In the genomic region with DNA sequence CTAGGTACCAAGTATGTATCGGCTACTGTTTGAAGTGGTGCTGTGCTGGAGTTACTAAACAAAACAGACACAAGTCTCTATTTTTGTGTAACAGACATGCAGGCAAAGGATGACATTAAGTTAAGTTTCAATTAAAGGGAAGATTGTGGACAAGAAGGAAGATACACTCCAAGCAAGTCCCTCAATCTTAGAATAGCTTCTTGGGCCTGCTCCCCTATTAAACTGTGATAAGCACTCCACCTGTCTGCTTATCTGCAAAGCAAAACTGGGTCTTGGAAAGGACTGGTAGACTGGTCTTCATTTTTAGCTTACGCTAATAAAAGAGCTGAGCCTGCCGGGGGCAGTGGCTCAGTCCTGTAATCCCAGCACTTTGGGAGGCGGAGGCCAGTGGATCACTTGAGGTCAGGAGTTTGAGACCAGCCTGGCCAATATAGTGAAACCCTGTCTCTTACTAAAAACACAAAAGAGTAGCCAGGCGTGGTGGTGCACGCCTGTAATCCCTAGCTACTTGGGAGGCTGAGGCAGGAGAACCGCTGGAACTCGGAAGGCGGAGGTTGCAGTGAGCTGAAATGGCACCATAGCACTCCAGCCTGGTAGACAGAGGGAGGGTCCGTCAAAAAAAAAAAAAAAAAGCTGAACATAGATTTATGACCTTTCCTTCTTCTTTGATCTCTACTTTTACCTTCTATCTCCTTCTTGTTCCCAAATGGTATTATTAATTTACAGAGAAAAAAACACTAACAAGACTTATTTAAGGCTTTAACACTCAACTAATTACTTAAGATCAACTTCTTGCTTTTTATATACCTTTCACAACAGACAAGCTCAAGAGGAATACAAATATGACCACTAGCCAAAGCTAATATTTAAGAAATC, we compare ENCODE assay signal across 7 cellular contexts. TPM values are rescaled to one million over a fixed set of nuclear protein-coding genes. Genes with fewer than 3 reads are reported as not detected.
DNase-seq lines count a peak whose midpoint lies in the region; ATAC-seq and TF ChIP-seq lines count a peak whose summit lies in the region.

No MANE protein-coding gene starts in this region.

- no peaks in the 10 kb centered on the region for H3K27me3 ChIP-seq in SU-DHL-6 (ENCODE audit: low read length)

- peaks cover 48% of the 10 kb centered on the region for H4K20me1 ChIP-seq in SU-DHL-6 (ENCODE audit: low read depth, low read length)

- DNase-seq in epithelial cell of esophagus (ENCODE audit: low read depth) = no peak
- DNase-seq in retinal pigment epithelial cell (ENCODE audit: low read depth) = no peak
- DNase-seq in posterior vena cava (ENCODE audit: low spot score) = no peak

- H3F3A ChIP-seq in SU-DHL-6 (ENCODE audit: insufficient read depth) = peaks cover 19% of the 10 kb centered on the region; the same call in 1 of the 2 replicates

- H3K79me2 ChIP-seq in SU-DHL-6 (ENCODE audit: insufficient read depth, low read length) = peaks cover 82% of the 10 kb centered on the region

- intact Hi-C loops in posterior vena cava (cut with DNase I) = no loop called here

- TF ChIP-seq POLR2A in GM18505 (IDR thresholded peaks at IDR 0.05; ENCODE audit: borderline replicate concordance, extremely low read depth, insufficient read depth, insufficient read length) = peak; percentile 25

- peaks cover 54% of the 10 kb centered on the region for H3K36me3 ChIP-seq in SU-DHL-6 (ENCODE audit: low read length)

- H3K4me3 ChIP-seq in SU-DHL-6 (ENCODE audit: insufficient read depth, low read length, poor library complexity, severe bottlenecking) (no peak overlapping the region), epithelial cell of esophagus (ENCODE audit: low read length) (peak overlapping the region; percentile 83), retinal pigment epithelial cell (ENCODE audit: low read length) (peak overlapping the region; percentile 96)

- no peak for TF ChIP-seq CTCF in SU-DHL-6 (IDR thresholded peaks at IDR 0.05; ENCODE audit: insufficient read depth, low read length, poor library complexity, severe bottlenecking)
- no peak for TF ChIP-seq CTCF in epithelial cell of esophagus (IDR thresholded peaks at IDR 0.05; ENCODE audit: insufficient read depth, low read depth, low read length, missing control alignments)
- TF ChIP-seq CTCF in retinal pigment epithelial cell (conservative IDR thresholded peaks at IDR 0.05; ENCODE audit: low read depth, low read length) = no peak

- H3K4me2 ChIP-seq in SU-DHL-6 (ENCODE audit: low read depth, low read length, poor library complexity, severe bottlenecking) = peak overlapping the region; percentile 97

- no peak overlapping the region for H2AFZ ChIP-seq in SU-DHL-6 (ENCODE audit: low read depth, low read length, severe bottlenecking)

- no peak overlapping the region for H3K9ac ChIP-seq in SU-DHL-6 (ENCODE audit: low read length)

- H3K9me2 ChIP-seq in SU-DHL-6 (replicated peaks; ENCODE audit: insufficient read depth, low read length) = no peaks in the 10 kb centered on the region

- H3K27ac ChIP-seq in SU-DHL-6 (ENCODE audit: low read depth, low read length) = no peak overlapping the region

- H3K9me3 ChIP-seq in SU-DHL-6 (ENCODE audit: insufficient read depth, low read length) = no peaks in the 10 kb centered on the region

- ATAC-seq in GM18505 (IDR thresholded peaks at IDR 0.05; ENCODE audit: unreplicated experiment) (no peak), GM18868 (IDR thresholded peaks at IDR 0.05; ENCODE audit: unreplicated experiment) (no peak), HG03520 (IDR thresholded peaks at IDR 0.05; ENCODE audit: unreplicated experiment) (no peak)

RNA-seq across cellular contexts. Expression of gene DDX17, which starts 4.1 kb away (rescaled TPM):
- 100 to 1,000 TPM; 260 to 323 TPM for total RNA-seq in posterior vena cava

RNA-seq across cellular contexts. Expression of gene KDELR3, which starts 34.1 kb away (rescaled TPM):
- 10 to 100 TPM; 14.5 to 23.1 TPM for total RNA-seq in posterior vena cava

RNA-seq across cellular contexts. Expression of gene KCNJ4, which starts 47.0 kb away (rescaled TPM):
- not detected for total RNA-seq in posterior vena cava
